20 cellular contexts compared by ENCODE assay signal in genomic region chr3:17775073-17775472, GRCh38. TPM values are rescaled to one million over a fixed set of nuclear protein-coding genes. Genes with fewer than 3 reads are reported as not detected.
DNase-seq lines count a peak whose midpoint lies in the region; ATAC-seq and TF ChIP-seq lines count a peak whose summit lies in the region.
"Had no signal": no experiment of that assay in that cellular context is flagged by ENCODE, and none has a peak within 500 bp of the region (broad histone marks: within the 10 kb centered on the region; RNA-seq: fewer than 3 reads in every experiment).

No MANE protein-coding gene starts in this region.

- H3K4me3 Mint-ChIP-seq in activated CD4-positive, alpha-beta T cell treated with anti-CD3 and anti-CD28 coated beads for 36 hours, result peak overlapping the region; percentile 74
- peak overlapping the region; percentile 76 for H3K4me3 Mint-ChIP-seq in activated T-helper 17 cell treated with anti-CD3 and anti-CD28 coated beads, Interleukin-2, amount 50 U/mL, for 72 hours
- H3K4me3 Mint-ChIP-seq in natural killer cell treated with Interleukin-12 subunit alpha and Interleukin-12 subunit beta and Interleukin-15 and Interleukin-18, amount 100 ng/mL, for 72 hours, result peak overlapping the region; percentile 58
- no peak overlapping the region for H3K4me3 Mint-ChIP-seq in CD14-positive monocyte
- H3K4me3 Mint-ChIP-seq: endodermal cell, neural progenitor cell, type B pancreatic cell had no signal

- peaks cover 2% of the 10 kb centered on the region for H3K36me3 Mint-ChIP-seq in activated CD4-positive, alpha-beta T cell treated with anti-CD3 and anti-CD28 coated beads for 36 hours (ENCODE audit: low read depth)
- H3K36me3 Mint-ChIP-seq in activated T-helper 17 cell treated with anti-CD3 and anti-CD28 coated beads, Interleukin-2, amount 50 U/mL, for 72 hours (ENCODE audit: low read depth), result peaks cover 14% of the 10 kb centered on the region
- H3K36me3 Mint-ChIP-seq in natural killer cell treated with Interleukin-12 subunit alpha and Interleukin-12 subunit beta and Interleukin-15 and Interleukin-18, amount 100 ng/mL, for 72 hours, result peaks cover 5% of the 10 kb centered on the region
- no peaks in the 10 kb centered on the region for H3K36me3 Mint-ChIP-seq in CD14-positive monocyte
- H3K36me3 Mint-ChIP-seq: neural progenitor cell, type B pancreatic cell had no signal

- intact Hi-C loops in activated CD4-positive, alpha-beta T cell treated with anti-CD3 and anti-CD28 coated beads for 36 hours (cut with DNase I, micrococcal nuclease), result no loop called here
- intact Hi-C loops in OCI-LY7 (cut with micrococcal nuclease; ENCODE audit: unreplicated experiment) (no loop called here), CD14-positive monocyte (cut with micrococcal nuclease) (no loop called here)

- peaks cover 13% of the 10 kb centered on the region for H3K27me3 Mint-ChIP-seq in activated CD4-positive, alpha-beta T cell treated with anti-CD3 and anti-CD28 coated beads for 36 hours
- H3K27me3 Mint-ChIP-seq in activated T-helper 17 cell treated with anti-CD3 and anti-CD28 coated beads, Interleukin-2, amount 50 U/mL, for 72 hours, result peaks cover 11% of the 10 kb centered on the region
- H3K27me3 Mint-ChIP-seq in natural killer cell treated with Interleukin-12 subunit alpha and Interleukin-12 subunit beta and Interleukin-15 and Interleukin-18, amount 100 ng/mL, for 72 hours, result peaks cover 16 to 21% of the 10 kb centered on the region in 2 donors
- H3K27me3 Mint-ChIP-seq in CD14-positive monocyte (ENCODE audit: low read depth in 3 of 3), result peaks cover 1 to 7% (median 2%) of the 10 kb centered on the region in 3 donors
- H3K27me3 Mint-ChIP-seq: type B pancreatic cell had no signal

- no peak overlapping the region for H3K27ac ChIP-seq in OCI-LY7 (ENCODE audit: low read depth, low read length, poor library complexity, severe bottlenecking)
- H3K27ac ChIP-seq: 22Rv1, neural progenitor cell, PC-9 had no signal

- no peaks in the 10 kb centered on the region for H3K9me2 ChIP-seq in OCI-LY7 (ENCODE audit: insufficient read depth, low read length)

- H3K36me3 ChIP-seq in OCI-LY7 (ENCODE audit: insufficient read depth, low read length), result no peaks in the 10 kb centered on the region
- H3K36me3 ChIP-seq: neural progenitor cell had no signal

- H3K9me3 ChIP-seq in OCI-LY7 (ENCODE audit: low read length), result no peaks in the 10 kb centered on the region

- BruUV-seq in OCI-LY7 (replicated peaks; lab: Mats Ljungman, UMichigan), result no TSS peak

- no peak overlapping the region for H3K4me2 ChIP-seq in OCI-LY7 (ENCODE audit: low read length)
- H3K4me2 ChIP-seq: neural progenitor cell, PC-9 had no signal

- TF ChIP-seq CTCF in OCI-LY7 (conservative IDR thresholded peaks at IDR 0.05; ENCODE audit: low read length) (no peak), CD14-positive monocyte (IDR thresholded peaks at IDR 0.05) (no peak)

- CTCF ChIA-PET in activated CD4-positive, alpha-beta T cell treated with anti-CD3 and anti-CD28 coated beads for 36 hours (lab: Charles Lee), result interaction anchor here (1.0 to 2.2 kb wide), 3 partner anchors 32 to 66 kb away, joined by 3 to 8 read pairs (median 5); no protein-coding TSS in a partner anchor
- CTCF ChIA-PET in OCI-LY7 (lab: Charles Lee; ENCODE audit: unreplicated experiment), result no interaction called here

- peak overlapping the region; percentile 81 for H3K27ac Mint-ChIP-seq in activated CD4-positive, alpha-beta T cell treated with anti-CD3 and anti-CD28 coated beads for 36 hours
- H3K27ac Mint-ChIP-seq in activated T-helper 17 cell treated with anti-CD3 and anti-CD28 coated beads, Interleukin-2, amount 50 U/mL, for 72 hours, result peak overlapping the region; percentile 81
- H3K27ac Mint-ChIP-seq in natural killer cell treated with Interleukin-12 subunit alpha and Interleukin-12 subunit beta and Interleukin-15 and Interleukin-18, amount 100 ng/mL, for 72 hours, result peak overlapping the region; percentile 45 to 53
- H3K27ac Mint-ChIP-seq in CD14-positive monocyte, result no peak overlapping the region
- H3K27ac Mint-ChIP-seq: endodermal cell, neural progenitor cell, type B pancreatic cell had no signal

- POLR2A ChIA-PET in activated CD4-positive, alpha-beta T cell treated with anti-CD3 and anti-CD28 coated beads for 36 hours (lab: Charles Lee), result interaction anchor here (1.4 kb wide), 1 partner anchor 32 kb away, joined by 10 read pairs; the partner anchor contains the start of gene TBC1D5
- POLR2A ChIA-PET in OCI-LY7 (lab: Charles Lee), result interaction anchor here (0.9 to 1.6 kb wide), 2 partner anchors 9 to 10 kb away, joined by 3 read pairs; no protein-coding TSS in a partner anchor

- H4K20me1 ChIP-seq in OCI-LY7 (ENCODE audit: insufficient read depth, low read length), result no peaks in the 10 kb centered on the region

- peaks cover 24% of the 10 kb centered on the region for H3K4me1 Mint-ChIP-seq in activated CD4-positive, alpha-beta T cell treated with anti-CD3 and anti-CD28 coated beads for 36 hours
- peaks cover 18% of the 10 kb centered on the region for H3K4me1 Mint-ChIP-seq in activated T-helper 17 cell treated with anti-CD3 and anti-CD28 coated beads, Interleukin-2, amount 50 U/mL, for 72 hours
- H3K4me1 Mint-ChIP-seq in natural killer cell treated with Interleukin-12 subunit alpha and Interleukin-12 subunit beta and Interleukin-15 and Interleukin-18, amount 100 ng/mL, for 72 hours (ENCODE audit: low read depth in 2 of 2), result peaks cover 23 to 25% of the 10 kb centered on the region in 2 donors
- peaks cover 19% of the 10 kb centered on the region for H3K4me1 Mint-ChIP-seq in CD14-positive monocyte
- H3K4me1 Mint-ChIP-seq: neural progenitor cell had no signal

- ATAC-seq in activated CD4-positive, alpha-beta T cell treated with anti-CD3 and anti-CD28 coated beads for 36 hours, result peak; percentile 50
- ATAC-seq in activated T-helper 17 cell treated with anti-CD3 and anti-CD28 coated beads, Interleukin-2, amount 50 U/mL, for 72 hours (replicated peaks), result peak; percentile 41
- no peak for ATAC-seq in natural killer cell treated with Interleukin-12 subunit alpha and Interleukin-12 subunit beta and Interleukin-15 and Interleukin-18, amount 100 ng/mL, for 72 hours
- ATAC-seq in GM21529 (IDR thresholded peaks at IDR 0.05; ENCODE audit: unreplicated experiment), result no peak

- H3K9me3 Mint-ChIP-seq in activated CD4-positive, alpha-beta T cell treated with anti-CD3 and anti-CD28 coated beads for 36 hours (ENCODE audit: low read depth), result peaks cover 2% of the 10 kb centered on the region
- H3K9me3 Mint-ChIP-seq in activated T-helper 17 cell treated with anti-CD3 and anti-CD28 coated beads, Interleukin-2, amount 50 U/mL, for 72 hours, result peaks cover 4% of the 10 kb centered on the region
- no peaks in the 10 kb centered on the region for H3K9me3 Mint-ChIP-seq in natural killer cell treated with Interleukin-12 subunit alpha and Interleukin-12 subunit beta and Interleukin-15 and Interleukin-18, amount 100 ng/mL, for 72 hours
- peaks cover 0 to 16% (median 9%) of the 10 kb centered on the region in 7 donors for H3K9me3 Mint-ChIP-seq in CD14-positive monocyte
- H3K9me3 Mint-ChIP-seq: neural progenitor cell, type B pancreatic cell had no signal

- no peaks in the 10 kb centered on the region for H3K4me1 ChIP-seq in OCI-LY7 (ENCODE audit: insufficient read depth, low read length, poor library complexity, severe bottlenecking)
- H3K4me1 ChIP-seq: neural progenitor cell had no signal

- no peaks in the 10 kb centered on the region for H3K79me2 ChIP-seq in OCI-LY7 (ENCODE audit: insufficient read depth, low read depth, low read length)

- H3K4me3 ChIP-seq in OCI-LY7 (ENCODE audit: low read depth, low read length, poor library complexity, severe bottlenecking), result no peak overlapping the region
- H3K4me3 ChIP-seq: neural progenitor cell, PC-9 had no signal

- peak; percentile 63 for DNase-seq in activated CD4-positive, alpha-beta T cell treated with anti-CD3 and anti-CD28 coated beads for 36 hours
- DNase-seq in activated CD4-positive, alpha-beta T cell treated with anti-CD3 and anti-CD28 coated beads for 1 hour, result no peak
- DNase-seq in OCI-LY7 (ENCODE audit: low spot score) (no peak), GOT3 (lab: John Stamatoyannopoulos, UW) (no peak), CD14-positive monocyte (ENCODE audit: low spot score) (no peak)
- DNase-seq in natural killer cell treated with Interleukin-12 subunit alpha and Interleukin-12 subunit beta and Interleukin-15 and Interleukin-18, amount 100 ng/mL, for 72 hours (ENCODE audit: low spot score), result no peak
- DNase-seq: amygdala, cerebellar nuclear complex, DMS53, endodermal cell, IMR-90, kidney, NCI-H2081 treated with DMSO at 0.1 percent for 48 hours, NCI-H524 treated with DMSO at 0.1 percent for 48 hours, PC-9 had no signal

- H2AFZ ChIP-seq in OCI-LY7 (ENCODE audit: low read length), result 0 out of 2 replicates have a peak overlapping the region, but pooled peaks have one; percentile 40
- H2AFZ ChIP-seq: neural progenitor cell, PC-9 had no signal

RNA-seq across cellular contexts. Expression of gene TBC1D5, which starts 32.6 kb away (rescaled TPM):
- 10 to 100 TPM; 53.9 to 56.9 TPM for total RNA-seq in activated CD4-positive, alpha-beta T cell treated with anti-CD3 and anti-CD28 coated beads for 36 hours
- 82.4 and 85.5 TPM in 2 replicates for total RNA-seq in OCI-LY7 (2014; rRNA removed; shearing (Covaris generic))
- total RNA-seq in OCI-LY7 (2022), result 78.5 and 90.5 TPM in 2 replicates
- 10 to 100 TPM; 43.9 to 53.2 TPM for total RNA-seq in activated T-helper 17 cell treated with anti-CD3 and anti-CD28 coated beads, Interleukin-2, amount 50 U/mL, for 72 hours
- 10 to 100 TPM; 43.4 to 51.6 TPM for total RNA-seq in natural killer cell treated with Interleukin-12 subunit alpha and Interleukin-12 subunit beta and Interleukin-15 and Interleukin-18, amount 100 ng/mL, for 72 hours
- polyA plus RNA-seq in CD14-positive monocyte, result 10 to 100 TPM; 21.0 to 35.3 TPM

Comparison
In these comparisons a context has a peak if more than half of its experiments do, and no peak if none do; other contexts are left out.
1. ATAC-seq: peak in activated CD4-positive, alpha-beta T cell treated with anti-CD3 and anti-CD28 coated beads for 36 hours (single experiment) and activated T-helper 17 cell treated with anti-CD3 and anti-CD28 coated beads, Interleukin-2, amount 50 U/mL, for 72 hours (single experiment); none in natural killer cell treated with Interleukin-12 subunit alpha and Interleukin-12 subunit beta and Interleukin-15 and Interleukin-18, amount 100 ng/mL, for 72 hours (0 of 2) and GM21529 (single experiment).
2. H3K27ac Mint-ChIP-seq: peak in activated CD4-positive, alpha-beta T cell treated with anti-CD3 and anti-CD28 coated beads for 36 hours (single experiment), activated T-helper 17 cell treated with anti-CD3 and anti-CD28 coated beads, Interleukin-2, amount 50 U/mL, for 72 hours (single experiment) and natural killer cell treated with Interleukin-12 subunit alpha and Interleukin-12 subunit beta and Interleukin-15 and Interleukin-18, amount 100 ng/mL, for 72 hours (2 of 2); none in CD14-positive monocyte (0 of 7).
3. H3K4me3 Mint-ChIP-seq: peak in activated CD4-positive, alpha-beta T cell treated with anti-CD3 and anti-CD28 coated beads for 36 hours (single experiment), activated T-helper 17 cell treated with anti-CD3 and anti-CD28 coated beads, Interleukin-2, amount 50 U/mL, for 72 hours (single experiment) and natural killer cell treated with Interleukin-12 subunit alpha and Interleukin-12 subunit beta and Interleukin-15 and Interleukin-18, amount 100 ng/mL, for 72 hours (single experiment); none in CD14-positive monocyte (0 of 2).